ENCODE assay signal across 25 cellular contexts in genomic region chr11:1533342-1533725, GRCh38. TPM values are rescaled to one million over a fixed set of nuclear protein-coding genes. Genes with fewer than 3 reads are reported as not detected.
DNase-seq lines count a peak whose midpoint lies in the region; ATAC-seq and TF ChIP-seq lines count a peak whose summit lies in the region.
"Had no signal": no experiment of that assay in that cellular context is flagged by ENCODE, and none has a peak within 500 bp of the region (broad histone marks: within the 10 kb centered on the region; RNA-seq: fewer than 3 reads in every experiment).

No MANE protein-coding gene starts in this region.

- H3K9me3 ChIP-seq in right atrium auricular region (no peaks in the 10 kb centered on the region), sigmoid colon (no peaks in the 10 kb centered on the region), upper lobe of right lung (no peaks in the 10 kb centered on the region)
- H3K9me3 ChIP-seq: ovary, testis had no signal

- H3K27me3 ChIP-seq in right atrium auricular region (no peaks in the 10 kb centered on the region), sigmoid colon (peaks cover 0 to 4% (median 0%) of the 10 kb centered on the region in 3 donors), upper lobe of right lung (no peaks in the 10 kb centered on the region)
- H3K27me3 ChIP-seq: ovary, testis had no signal

- no peak for TF ChIP-seq POLR2A in sigmoid colon (IDR thresholded peaks at IDR 0.05)

- peak; percentile 8 for DNase-seq in Right ventricle myocardium inferior (ENCODE audit: missing footprints)
- DNase-seq in cardiac septum (ENCODE audit: low spot score) = no peak
- DNase-seq in right atrium auricular region (ENCODE audit: low spot score) = no peak
- no peak for DNase-seq in sigmoid colon
- DNase-seq in upper lobe of right lung = no peak
- no peak for DNase-seq in DMS153 treated with DMSO at 0.1 percent for 48 hours (lab: John Stamatoyannopoulos, UW; ENCODE audit: unreplicated experiment)
- DNase-seq in T-helper 1 cell = no peak
- DNase-seq: activated CD8-positive, alpha-beta T cell treated with anti-CD3 and anti-CD28 coated beads, Interleukin-2, amount 10 ng/mL, durations not matched to agents 7 days and 5 days; activated gamma-delta T cell; activated naive CD8-positive, alpha-beta T cell treated with anti-CD3 and anti-CD28 coated beads, Interleukin-2, amount 50 U/mL, for 24 hours; cortex of kidney; DMS79 treated with DMSO at 0.1 percent for 48 hours; HFFc6; Kasumi-1; mesendoderm; natural killer cell; NCI-H187; ovary; SHP77; SW 1271; testis had no signal

- TF ChIP-seq CTCF in right atrium auricular region (IDR thresholded peaks at IDR 0.05) (no peak), sigmoid colon (IDR thresholded peaks at IDR 0.05) (no peak), upper lobe of right lung (IDR thresholded peaks at IDR 0.05) (no peak)

- ATAC-seq in Right ventricle myocardium inferior (no peak), upper lobe of right lung (no peak), GM21515 (IDR thresholded peaks at IDR 0.05; ENCODE audit: unreplicated experiment) (no peak)
- ATAC-seq: activated CD8-positive, alpha-beta T cell treated with anti-CD3 and anti-CD28 coated beads, Interleukin-2, amount 10 ng/mL, durations not matched to agents 7 days and 5 days; activated naive CD8-positive, alpha-beta T cell treated with anti-CD3 and anti-CD28 coated beads, Interleukin-2, amount 50 U/mL, for 24 hours; GM12878; sciatic nerve had no signal

- H3K4me1 ChIP-seq in right atrium auricular region (peaks cover 4 to 91% of the 10 kb centered on the region in 2 donors), sigmoid colon (peaks cover 0 to 68% (median 52%) of the 10 kb centered on the region in 4 donors), upper lobe of right lung (peaks cover 38% of the 10 kb centered on the region)

- H3K4me3 ChIP-seq in right atrium auricular region (no peak overlapping the region), sigmoid colon (no peak overlapping the region), upper lobe of right lung (no peak overlapping the region)
- H3K4me3 ChIP-seq: GM12878, ovary, testis had no signal

- no peak for TF ChIP-seq EP300 in sigmoid colon (IDR thresholded peaks at IDR 0.05)

- 89 to 93% methylated on average over 10 of the region's 10 CpGs for WGBS in sigmoid colon, 2 donors

- no peaks in the 10 kb centered on the region for H3K36me3 ChIP-seq in right atrium auricular region
- peaks cover 0 to 21% (median 3%) of the 10 kb centered on the region in 4 donors for H3K36me3 ChIP-seq in sigmoid colon
- peaks cover 14% of the 10 kb centered on the region for H3K36me3 ChIP-seq in upper lobe of right lung
- H3K36me3 ChIP-seq: ovary had no signal

- intact Hi-C loops in Right ventricle myocardium inferior (cut with DNase I) = no loop called here
- intact Hi-C loops in cardiac septum (cut with DNase I) = no loop called here
- intact Hi-C loops in sigmoid colon (cut with DNase I) = no loop called here
- intact Hi-C loops in upper lobe of right lung (cut with DNase I) = no loop called here

- H3K27ac ChIP-seq in right atrium auricular region (peak overlapping the region; percentile 83 to 87), sigmoid colon (peak overlapping the region in 3 of 4 donors; percentile 62 to 77 (median 75)), upper lobe of right lung (peak overlapping the region; percentile 75)
- H3K27ac ChIP-seq: ovary, testis had no signal

RNA-seq across cellular contexts. Expression of gene DUSP8, which starts 38.7 kb away (rescaled TPM):
- total RNA-seq in Right ventricle myocardium inferior (10.5 TPM), cardiac septum (36.9 TPM), right atrium auricular region (10 to 100 TPM in 1 of 2 donors, 1 to 10 TPM in 1; 4.4 to 24.5 TPM), sigmoid colon (1 to 10 TPM in 3 of 4 donors, under 1 TPM in 1; 0.66 to 4.4 (median 2.1) TPM), upper lobe of right lung (18.0 TPM)
- 10 to 100 TPM in 1 of 3 donors, 1 to 10 TPM in 2; 6.6 to 12.7 (median 7.0) TPM for polyA plus RNA-seq in sigmoid colon

RNA-seq across cellular contexts. Expression of gene MOB2, which starts 46.8 kb away (rescaled TPM):
- total RNA-seq in Right ventricle myocardium inferior (48.7 TPM), cardiac septum (48.5 TPM), right atrium auricular region (10 to 100 TPM; 22.0 to 27.9 TPM), sigmoid colon (10 to 100 TPM; 68.6 to 88.9 (median 71.5) TPM), upper lobe of right lung (58.9 TPM)
- 10 to 100 TPM; 46.2 to 55.0 (median 53.5) TPM for polyA plus RNA-seq in sigmoid colon

RNA-seq across cellular contexts. Expression of gene KRTAP5-1, which starts 51.7 kb away (rescaled TPM):
- total RNA-seq in Right ventricle myocardium inferior = not detected
- not detected for total RNA-seq in cardiac septum
- total RNA-seq in right atrium auricular region = not detected
- not detected for total RNA-seq in sigmoid colon
- not detected for polyA plus RNA-seq in sigmoid colon
- not detected for total RNA-seq in upper lobe of right lung
- total RNA-seq: A172; activated CD8-positive, alpha-beta T cell treated with anti-CD3 and anti-CD28 coated beads, Interleukin-2, amount 10 ng/mL, durations not matched to agents 7 days and 5 days; GM12878; HFFc6; natural killer cell; ovary; sciatic nerve; testis had no signal
- polyA plus RNA-seq: GM12878, ovary had no signal
